Comparison of ENCODE assay signal across 2 cellular contexts in genomic region chr6:79385893-79386292, GRCh38.
TF ChIP-seq lines count a peak whose summit lies in the region.

No MANE protein-coding gene starts in this region.

TF ChIP-seq in GM23338, 12 proteins besides CTCF, POLR2A, EP300 and RAD21:
- no peak for TF ChIP-seq STAT1 (IDR thresholded peaks at IDR 0.05; ENCODE audit: unreplicated experiment)
- TF ChIP-seq EZH2phosphoT487 (IDR thresholded peaks at IDR 0.05; ENCODE audit: unreplicated experiment), result no peak
- TF ChIP-seq REST (IDR thresholded peaks at IDR 0.05; ENCODE audit: unreplicated experiment), result no peak
- TF ChIP-seq JUNB (IDR thresholded peaks at IDR 0.05; ENCODE audit: unreplicated experiment), result no peak
- TF ChIP-seq CREB1 (CRISPR knock-in tag; IDR thresholded peaks at IDR 0.05; ENCODE audit: low read depth), result no peak
- TF ChIP-seq NANOG (IDR thresholded peaks at IDR 0.05; ENCODE audit: borderline replicate concordance), result no peak
- TF ChIP-seq POLR2AphosphoS5 (IDR thresholded peaks at IDR 0.05; ENCODE audit: low read depth), result no peak
- TF ChIP-seq ZNF331 (CRISPR knock-in tag; IDR thresholded peaks at IDR 0.05; ENCODE audit: low read depth), result no peak
- TF ChIP-seq ZNF462 (CRISPR knock-in tag; IDR thresholded peaks at IDR 0.05), result no peak
- TF ChIP-seq ETS1 (IDR thresholded peaks at IDR 0.05), result no peak
- no peak for TF ChIP-seq EZH2 (IDR thresholded peaks at IDR 0.05; ENCODE audit: low read depth, unreplicated experiment)
- no peak for TF ChIP-seq ZNF114 (CRISPR knock-in tag; IDR thresholded peaks at IDR 0.05)
TF ChIP-seq in GM23338: peak in this region for 0.

TF ChIP-seq in H1, 55 proteins besides CTCF, POLR2A, EP300 and RAD21:
- TF ChIP-seq MAFK (IDR thresholded peaks at IDR 0.05; ENCODE audit: low read depth, low read length), result no peak
- no peak for TF ChIP-seq SP2 (IDR thresholded peaks at IDR 0.05; ENCODE audit: low read length)
- no peak for TF ChIP-seq RBBP5 (IDR thresholded peaks at IDR 0.05; ENCODE audit: borderline replicate concordance, low read depth, low read length)
- TF ChIP-seq RNF2 (IDR thresholded peaks at IDR 0.05; ENCODE audit: borderline replicate concordance, low read depth, low read length, missing control alignments, poor library complexity, severe bottlenecking), result no peak
- no peak for TF ChIP-seq KDM1A (IDR thresholded peaks at IDR 0.05; ENCODE audit: borderline replicate concordance, low read length)
